Comparison of ENCODE assay signal across 8 cellular contexts in genomic region chr14:93033983-93034670, GRCh38.
DNase-seq lines count a peak whose midpoint lies in the region; ATAC-seq and TF ChIP-seq lines count a peak whose summit lies in the region.

No MANE protein-coding gene starts in this region.

- H3K4me1 ChIP-seq in Karpas-422 (ENCODE audit: low read length) (no peaks in the 10 kb centered on the region), left ventricle myocardium inferior (peaks cover 93% of the 10 kb centered on the region)

- H3K36me3 ChIP-seq in Karpas-422 (ENCODE audit: insufficient read depth, low read length) (no peaks in the 10 kb centered on the region), left ventricle myocardium inferior (no peaks in the 10 kb centered on the region)

- no peaks in the 10 kb centered on the region for H3K27me3 ChIP-seq in Karpas-422 (ENCODE audit: low read length)
- H3K27me3 ChIP-seq in left ventricle myocardium inferior (ENCODE audit: low read depth): no peaks in the 10 kb centered on the region

- H3K4me3 ChIP-seq in AG09309 (ENCODE audit: control insufficient read depth, low read depth, low read length): no peak overlapping the region
- H3K4me3 ChIP-seq in Karpas-422 (ENCODE audit: low read length): no peak overlapping the region
- no peak overlapping the region for H3K4me3 ChIP-seq in left ventricle myocardium inferior

- H3K27ac ChIP-seq in Karpas-422 (ENCODE audit: low read length) (no peak overlapping the region), left ventricle myocardium inferior (replicated peaks) (peak overlapping the region; percentile 94)

- H3K9me2 ChIP-seq in Karpas-422 (replicated peaks; ENCODE audit: insufficient read depth, low read length): no peaks in the 10 kb centered on the region

- H3K9me3 ChIP-seq in Karpas-422 (ENCODE audit: low read length) (no peaks in the 10 kb centered on the region), left ventricle myocardium inferior (replicated peaks) (no peaks in the 10 kb centered on the region)

- ATAC-seq in GM19395 (IDR thresholded peaks at IDR 0.05; ENCODE audit: unreplicated experiment) (peak; percentile 60), GM21360 (IDR thresholded peaks at IDR 0.05; ENCODE audit: unreplicated experiment) (no peak)

- intact Hi-C loops in left ventricle myocardium inferior (cut with micrococcal nuclease): no loop called here

- TF ChIP-seq CTCF in AG09309 (IDR thresholded peaks at IDR 0.05; ENCODE audit: control insufficient read depth, insufficient read depth, low read depth, low read length, missing control alignments) (peak; percentile 46), left ventricle myocardium inferior (IDR thresholded peaks at IDR 0.05; ENCODE audit: borderline replicate concordance) (peak; percentile 58)

- H3K4me2 ChIP-seq in Karpas-422 (ENCODE audit: low read depth, low read length, poor library complexity, severe bottlenecking): no peak overlapping the region

- no peak overlapping the region for H3K9ac ChIP-seq in Karpas-422 (ENCODE audit: low read length)

- H3K79me2 ChIP-seq in Karpas-422 (ENCODE audit: low read length): no peaks in the 10 kb centered on the region

- DNase-seq in AG09309 (ENCODE audit: low read depth) (no peak), Karpas-422 (peak; percentile 76), activated T-helper 1 cell treated with Interleukin-2 at 50 U/mL for 16 hours (ENCODE audit: low read depth) (peak; percentile 9), left ventricle myocardium inferior (no peak), NCI-H345 (lab: John Stamatoyannopoulos, UW) (no peak)
- peak; percentile 18 for DNase-seq in stimulated activated CD8-positive, alpha-beta memory T cell treated with anti-CD3 and anti-CD28 coated beads, Interleukin-15, amount 100 ng/mL, for 24 hours (ENCODE audit: low read depth)

- no peak overlapping the region for H2AFZ ChIP-seq in Karpas-422 (ENCODE audit: low read length)

- peaks cover 28% of the 10 kb centered on the region for H4K20me1 ChIP-seq in Karpas-422 (ENCODE audit: insufficient read depth, low read depth, low read length)

Comparison
In these comparisons a context has a peak if more than half of its experiments do, and no peak if none do; other contexts are left out.
1. DNase-seq: peak in Karpas-422 (single experiment), activated T-helper 1 cell treated with Interleukin-2 at 50 U/mL for 16 hours (single experiment) and stimulated activated CD8-positive, alpha-beta memory T cell treated with anti-CD3 and anti-CD28 coated beads, Interleukin-15, amount 100 ng/mL, for 24 hours (single experiment); none in AG09309 (single experiment), left ventricle myocardium inferior (single experiment) and NCI-H345 (single experiment).